Comparison of ENCODE assay signal across 1 cellular context in the genomic region with DNA sequence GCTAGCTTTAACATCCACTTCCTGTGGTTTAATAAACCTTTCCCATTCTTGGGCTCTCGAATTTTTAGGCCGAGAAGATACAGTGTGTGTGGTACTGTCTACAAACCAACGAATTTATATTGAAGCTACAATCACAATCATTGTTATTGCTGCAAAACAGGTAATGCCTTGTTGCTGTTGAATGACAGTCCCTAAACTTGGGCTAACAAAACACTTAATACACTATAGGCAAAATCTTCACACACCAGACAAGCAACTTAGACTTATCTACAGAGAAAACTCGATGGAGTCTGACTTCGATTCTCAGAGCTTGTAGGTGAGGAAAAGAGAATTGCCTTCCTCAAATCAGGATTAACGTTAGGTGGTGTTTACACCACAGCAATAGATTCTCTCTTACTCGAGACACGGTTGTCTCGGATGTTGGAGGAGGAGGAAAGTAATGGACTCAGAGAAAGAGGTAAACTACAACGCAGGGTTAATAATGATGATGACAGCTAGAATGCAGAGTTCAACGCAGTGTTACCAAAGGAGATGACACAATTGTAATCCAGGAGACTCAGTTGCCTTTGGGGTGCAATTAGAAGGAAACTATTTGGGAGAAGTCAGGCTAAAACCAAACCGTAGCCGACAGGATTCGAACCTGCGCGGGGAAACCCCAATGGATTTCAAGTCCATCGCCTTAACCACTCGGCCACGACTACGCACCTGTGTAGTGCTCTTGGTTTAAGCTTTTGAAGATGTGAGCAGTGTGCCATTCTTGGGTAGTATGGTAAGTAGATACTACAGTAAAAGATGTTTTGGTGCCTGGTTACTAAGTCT.
A peak's percentile ranks its signal among the peaks of the same experiment; 100 is the strongest.
TF ChIP-seq lines count a peak whose summit lies in the region.

No MANE protein-coding gene starts in this region.

TF ChIP-seq in K562, 482 proteins besides CTCF, POLR2A, EP300 and RAD21 (continued from another document and continues in another):
- TF ChIP-seq, protein P1, sequence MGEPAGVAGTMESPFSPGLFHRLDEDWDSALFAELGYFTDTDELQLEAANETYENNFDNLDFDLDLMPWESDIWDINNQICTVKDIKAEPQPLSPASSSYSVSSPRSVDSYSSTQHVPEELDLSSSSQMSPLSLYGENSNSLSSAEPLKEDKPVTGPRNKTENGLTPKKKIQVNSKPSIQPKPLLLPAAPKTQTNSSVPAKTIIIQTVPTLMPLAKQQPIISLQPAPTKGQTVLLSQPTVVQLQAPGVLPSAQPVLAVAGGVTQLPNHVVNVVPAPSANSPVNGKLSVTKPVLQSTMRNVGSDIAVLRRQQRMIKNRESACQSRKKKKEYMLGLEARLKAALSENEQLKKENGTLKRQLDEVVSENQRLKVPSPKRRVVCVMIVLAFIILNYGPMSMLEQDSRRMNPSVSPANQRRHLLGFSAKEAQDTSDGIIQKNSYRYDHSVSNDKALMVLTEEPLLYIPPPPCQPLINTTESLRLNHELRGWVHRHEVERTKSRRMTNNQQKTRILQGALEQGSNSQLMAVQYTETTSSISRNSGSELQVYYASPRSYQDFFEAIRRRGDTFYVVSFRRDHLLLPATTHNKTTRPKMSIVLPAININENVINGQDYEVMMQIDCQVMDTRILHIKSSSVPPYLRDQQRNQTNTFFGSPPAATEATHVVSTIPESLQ (CRISPR knock-in tag; IDR thresholded peaks at IDR 0.05), result no peak
- TF ChIP-seq, protein P2, sequence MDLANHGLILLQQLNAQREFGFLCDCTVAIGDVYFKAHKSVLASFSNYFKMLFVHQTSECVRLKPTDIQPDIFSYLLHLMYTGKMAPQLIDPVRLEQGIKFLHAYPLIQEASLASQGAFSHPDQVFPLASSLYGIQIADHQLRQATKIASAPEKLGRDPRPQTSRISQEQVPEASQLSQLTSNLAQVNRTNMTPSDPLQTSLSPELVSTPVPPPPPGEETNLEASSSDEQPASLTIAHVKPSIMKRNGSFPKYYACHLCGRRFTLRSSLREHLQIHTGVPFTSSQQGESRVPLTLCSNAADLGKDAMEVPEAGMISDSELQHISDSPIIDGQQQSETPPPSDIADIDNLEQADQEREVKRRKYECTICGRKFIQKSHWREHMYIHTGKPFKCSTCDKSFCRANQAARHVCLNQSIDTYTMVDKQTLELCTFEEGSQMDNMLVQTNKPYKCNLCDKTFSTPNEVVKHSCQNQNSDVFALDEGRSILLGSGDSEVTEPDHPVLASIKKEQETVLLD (IDR thresholded peaks at IDR 0.05), result peak; percentile 86; the same call in 1 of the 2 replicates
- TF ChIP-seq FOXJ3 (CRISPR knock-in tag; IDR thresholded peaks at IDR 0.05) (no peak), CHD4 (IDR thresholded peaks at IDR 0.05; ENCODE audit: insufficient read depth, insufficient replicate concordance, low read depth, low read length, poor library complexity, severe bottlenecking) (no peak), SRSF7 (optimal IDR thresholded peaks at IDR 0.05; ENCODE audit: low read depth, low read length) (no peak), CEBPG (CRISPR knock-in tag; IDR thresholded peaks at IDR 0.05) (peak; percentile 72), CEBPG (tag; conservative IDR thresholded peaks at IDR 0.05 in 1 of 2, IDR thresholded peaks at IDR 0.05 in 1 of 2) (peak in 1 of 2 experiments; percentile 39; a peak in 1 of 4 replicates), ZFX (CRISPR knock-in tag; IDR thresholded peaks at IDR 0.05) (no peak), STAT5B (CRISPR knock-in tag; IDR thresholded peaks at IDR 0.05) (no peak), ZNF77 (CRISPR knock-in tag; IDR thresholded peaks at IDR 0.05) (no peak), PHTF2 (CRISPR knock-in tag; IDR thresholded peaks at IDR 0.05) (no peak), PTTG1 (tag; IDR thresholded peaks at IDR 0.05; ENCODE audit: low read depth) (no peak), ZFP36 (IDR thresholded peaks at IDR 0.05; ENCODE audit: low read depth, low read length, partially characterized antibody) (no peak), ZNF232 (CRISPR knock-in tag; IDR thresholded peaks at IDR 0.05) (no peak), GTF2F1 (IDR thresholded peaks at IDR 0.05; ENCODE audit: low read depth, low read length) (peak; percentile 47; the same call in 1 of the 2 replicates), ZNF384 (IDR thresholded peaks at IDR 0.05; ENCODE audit: low read depth, low read length) (no peak), ZFPM2 (CRISPR knock-in tag; IDR thresholded peaks at IDR 0.05) (0 out of 2 replicates have a peak, but pooled peaks have one; percentile 35), EHMT2 (IDR thresholded peaks at IDR 0.05) (no peak), HDGF (IDR thresholded peaks at IDR 0.05) (no peak), ZNF23 (CRISPR knock-in tag; IDR thresholded peaks at IDR 0.05) (0 out of 2 replicates have a peak, but pooled peaks have one; percentile 51), RBM14 (IDR thresholded peaks at IDR 0.05; ENCODE audit: borderline replicate concordance, insufficient read depth, low read depth, low read length) (no peak), ZC3H8 (IDR thresholded peaks at IDR 0.05) (no peak), SMARCC2 (IDR thresholded peaks at IDR 0.05; ENCODE audit: low read depth) (no peak), ZBTB7A (IDR thresholded peaks at IDR 0.05; ENCODE audit: borderline replicate concordance, control insufficient read depth, low read depth, low read length) (no peak), ZNF696 (CRISPR knock-in tag; conservative IDR thresholded peaks at IDR 0.05) (no peak)
- TF ChIP-seq, protein P3, sequence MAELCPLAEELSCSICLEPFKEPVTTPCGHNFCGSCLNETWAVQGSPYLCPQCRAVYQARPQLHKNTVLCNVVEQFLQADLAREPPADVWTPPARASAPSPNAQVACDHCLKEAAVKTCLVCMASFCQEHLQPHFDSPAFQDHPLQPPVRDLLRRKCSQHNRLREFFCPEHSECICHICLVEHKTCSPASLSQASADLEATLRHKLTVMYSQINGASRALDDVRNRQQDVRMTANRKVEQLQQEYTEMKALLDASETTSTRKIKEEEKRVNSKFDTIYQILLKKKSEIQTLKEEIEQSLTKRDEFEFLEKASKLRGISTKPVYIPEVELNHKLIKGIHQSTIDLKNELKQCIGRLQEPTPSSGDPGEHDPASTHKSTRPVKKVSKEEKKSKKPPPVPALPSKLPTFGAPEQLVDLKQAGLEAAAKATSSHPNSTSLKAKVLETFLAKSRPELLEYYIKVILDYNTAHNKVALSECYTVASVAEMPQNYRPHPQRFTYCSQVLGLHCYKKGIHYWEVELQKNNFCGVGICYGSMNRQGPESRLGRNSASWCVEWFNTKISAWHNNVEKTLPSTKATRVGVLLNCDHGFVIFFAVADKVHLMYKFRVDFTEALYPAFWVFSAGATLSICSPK (IDR thresholded peaks at IDR 0.05; ENCODE audit: borderline replicate concordance), result no peak; the same call in 1 of the 2 replicates
- TF ChIP-seq, protein P4, sequence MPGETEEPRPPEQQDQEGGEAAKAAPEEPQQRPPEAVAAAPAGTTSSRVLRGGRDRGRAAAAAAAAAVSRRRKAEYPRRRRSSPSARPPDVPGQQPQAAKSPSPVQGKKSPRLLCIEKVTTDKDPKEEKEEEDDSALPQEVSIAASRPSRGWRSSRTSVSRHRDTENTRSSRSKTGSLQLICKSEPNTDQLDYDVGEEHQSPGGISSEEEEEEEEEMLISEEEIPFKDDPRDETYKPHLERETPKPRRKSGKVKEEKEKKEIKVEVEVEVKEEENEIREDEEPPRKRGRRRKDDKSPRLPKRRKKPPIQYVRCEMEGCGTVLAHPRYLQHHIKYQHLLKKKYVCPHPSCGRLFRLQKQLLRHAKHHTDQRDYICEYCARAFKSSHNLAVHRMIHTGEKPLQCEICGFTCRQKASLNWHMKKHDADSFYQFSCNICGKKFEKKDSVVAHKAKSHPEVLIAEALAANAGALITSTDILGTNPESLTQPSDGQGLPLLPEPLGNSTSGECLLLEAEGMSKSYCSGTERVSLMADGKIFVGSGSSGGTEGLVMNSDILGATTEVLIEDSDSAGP (CRISPR knock-in tag; IDR thresholded peaks at IDR 0.05), result no peak
- TF ChIP-seq, protein P5, sequence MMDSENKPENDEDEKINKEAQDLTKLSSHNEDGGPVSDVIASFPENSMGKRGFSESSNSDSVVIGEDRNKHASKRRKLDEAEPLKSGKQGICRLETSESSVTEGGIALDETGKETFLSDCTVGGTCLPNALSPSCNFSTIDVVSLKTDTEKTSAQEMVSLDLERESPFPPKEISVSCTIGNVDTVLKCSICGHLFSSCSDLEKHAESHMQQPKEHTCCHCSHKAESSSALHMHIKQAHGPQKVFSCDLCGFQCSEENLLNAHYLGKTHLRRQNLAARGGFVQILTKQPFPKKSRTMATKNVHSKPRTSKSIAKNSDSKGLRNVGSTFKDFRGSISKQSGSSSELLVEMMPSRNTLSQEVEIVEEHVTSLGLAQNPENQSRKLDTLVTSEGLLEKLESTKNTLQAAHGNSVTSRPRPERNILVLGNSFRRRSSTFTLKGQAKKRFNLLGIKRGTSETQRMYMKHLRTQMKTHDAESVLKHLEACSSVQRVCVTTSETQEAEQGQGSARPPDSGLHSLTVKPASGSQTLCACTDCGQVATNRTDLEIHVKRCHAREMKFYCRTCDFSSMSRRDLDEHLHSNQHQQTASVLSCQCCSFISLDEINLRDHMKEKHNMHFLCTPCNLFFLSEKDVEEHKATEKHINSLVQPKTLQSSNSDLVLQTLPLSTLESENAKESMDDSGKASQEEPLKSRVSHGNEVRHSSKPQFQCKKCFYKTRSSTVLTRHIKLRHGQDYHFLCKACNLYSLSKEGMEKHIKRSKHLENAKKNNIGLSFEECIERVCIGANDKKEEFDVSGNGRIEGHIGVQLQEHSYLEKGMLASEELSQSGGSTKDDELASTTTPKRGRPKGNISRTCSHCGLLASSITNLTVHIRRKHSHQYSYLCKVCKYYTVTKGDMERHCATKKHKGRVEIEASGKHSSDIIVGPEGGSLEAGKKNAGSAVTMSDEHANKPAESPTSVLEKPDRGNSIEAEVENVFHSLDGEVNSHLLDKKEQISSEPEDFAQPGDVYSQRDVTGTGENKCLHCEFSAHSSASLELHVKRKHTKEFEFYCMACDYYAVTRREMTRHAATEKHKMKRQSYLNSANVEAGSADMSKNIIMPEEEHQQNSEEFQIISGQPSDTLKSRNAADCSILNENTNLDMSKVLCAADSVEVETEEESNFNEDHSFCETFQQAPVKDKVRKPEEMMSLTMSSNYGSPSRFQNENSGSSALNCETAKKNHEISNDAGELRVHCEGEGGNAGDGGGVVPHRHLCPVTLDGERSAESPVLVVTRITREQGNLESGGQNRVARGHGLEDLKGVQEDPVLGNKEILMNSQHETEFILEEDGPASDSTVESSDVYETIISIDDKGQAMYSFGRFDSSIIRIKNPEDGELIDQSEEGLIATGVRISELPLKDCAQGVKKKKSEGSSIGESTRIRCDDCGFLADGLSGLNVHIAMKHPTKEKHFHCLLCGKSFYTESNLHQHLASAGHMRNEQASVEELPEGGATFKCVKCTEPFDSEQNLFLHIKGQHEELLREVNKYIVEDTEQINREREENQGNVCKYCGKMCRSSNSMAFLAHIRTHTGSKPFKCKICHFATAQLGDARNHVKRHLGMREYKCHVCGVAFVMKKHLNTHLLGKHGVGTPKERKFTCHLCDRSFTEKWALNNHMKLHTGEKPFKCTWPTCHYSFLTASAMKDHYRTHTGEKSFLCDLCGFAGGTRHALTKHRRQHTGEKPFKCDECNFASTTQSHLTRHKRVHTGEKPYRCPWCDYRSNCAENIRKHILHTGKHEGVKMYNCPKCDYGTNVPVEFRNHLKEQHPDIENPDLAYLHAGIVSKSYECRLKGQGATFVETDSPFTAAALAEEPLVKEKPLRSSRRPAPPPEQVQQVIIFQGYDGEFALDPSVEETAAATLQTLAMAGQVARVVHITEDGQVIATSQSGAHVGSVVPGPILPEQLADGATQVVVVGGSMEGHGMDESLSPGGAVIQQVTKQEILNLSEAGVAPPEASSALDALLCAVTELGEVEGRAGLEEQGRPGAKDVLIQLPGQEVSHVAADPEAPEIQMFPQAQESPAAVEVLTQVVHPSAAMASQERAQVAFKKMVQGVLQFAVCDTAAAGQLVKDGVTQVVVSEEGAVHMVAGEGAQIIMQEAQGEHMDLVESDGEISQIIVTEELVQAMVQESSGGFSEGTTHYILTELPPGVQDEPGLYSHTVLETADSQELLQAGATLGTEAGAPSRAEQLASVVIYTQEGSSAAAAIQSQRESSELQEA (IDR thresholded peaks at IDR 0.05; ENCODE audit: low read depth), result peak; percentile 77
- TF ChIP-seq, protein P6, sequence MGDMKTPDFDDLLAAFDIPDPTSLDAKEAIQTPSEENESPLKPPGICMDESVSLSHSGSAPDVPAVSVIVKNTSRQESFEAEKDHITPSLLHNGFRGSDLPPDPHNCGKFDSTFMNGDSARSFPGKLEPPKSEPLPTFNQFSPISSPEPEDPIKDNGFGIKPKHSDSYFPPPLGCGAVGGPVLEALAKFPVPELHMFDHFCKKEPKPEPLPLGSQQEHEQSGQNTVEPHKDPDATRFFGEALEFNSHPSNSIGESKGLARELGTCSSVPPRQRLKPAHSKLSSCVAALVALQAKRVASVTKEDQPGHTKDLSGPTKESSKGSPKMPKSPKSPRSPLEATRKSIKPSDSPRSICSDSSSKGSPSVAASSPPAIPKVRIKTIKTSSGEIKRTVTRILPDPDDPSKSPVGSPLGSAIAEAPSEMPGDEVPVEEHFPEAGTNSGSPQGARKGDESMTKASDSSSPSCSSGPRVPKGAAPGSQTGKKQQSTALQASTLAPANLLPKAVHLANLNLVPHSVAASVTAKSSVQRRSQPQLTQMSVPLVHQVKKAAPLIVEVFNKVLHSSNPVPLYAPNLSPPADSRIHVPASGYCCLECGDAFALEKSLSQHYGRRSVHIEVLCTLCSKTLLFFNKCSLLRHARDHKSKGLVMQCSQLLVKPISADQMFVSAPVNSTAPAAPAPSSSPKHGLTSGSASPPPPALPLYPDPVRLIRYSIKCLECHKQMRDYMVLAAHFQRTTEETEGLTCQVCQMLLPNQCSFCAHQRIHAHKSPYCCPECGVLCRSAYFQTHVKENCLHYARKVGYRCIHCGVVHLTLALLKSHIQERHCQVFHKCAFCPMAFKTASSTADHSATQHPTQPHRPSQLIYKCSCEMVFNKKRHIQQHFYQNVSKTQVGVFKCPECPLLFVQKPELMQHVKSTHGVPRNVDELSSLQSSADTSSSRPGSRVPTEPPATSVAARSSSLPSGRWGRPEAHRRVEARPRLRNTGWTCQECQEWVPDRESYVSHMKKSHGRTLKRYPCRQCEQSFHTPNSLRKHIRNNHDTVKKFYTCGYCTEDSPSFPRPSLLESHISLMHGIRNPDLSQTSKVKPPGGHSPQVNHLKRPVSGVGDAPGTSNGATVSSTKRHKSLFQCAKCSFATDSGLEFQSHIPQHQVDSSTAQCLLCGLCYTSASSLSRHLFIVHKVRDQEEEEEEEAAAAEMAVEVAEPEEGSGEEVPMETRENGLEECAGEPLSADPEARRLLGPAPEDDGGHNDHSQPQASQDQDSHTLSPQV (IDR thresholded peaks at IDR 0.05), result peak; percentile 87
- TF ChIP-seq, protein P7, sequence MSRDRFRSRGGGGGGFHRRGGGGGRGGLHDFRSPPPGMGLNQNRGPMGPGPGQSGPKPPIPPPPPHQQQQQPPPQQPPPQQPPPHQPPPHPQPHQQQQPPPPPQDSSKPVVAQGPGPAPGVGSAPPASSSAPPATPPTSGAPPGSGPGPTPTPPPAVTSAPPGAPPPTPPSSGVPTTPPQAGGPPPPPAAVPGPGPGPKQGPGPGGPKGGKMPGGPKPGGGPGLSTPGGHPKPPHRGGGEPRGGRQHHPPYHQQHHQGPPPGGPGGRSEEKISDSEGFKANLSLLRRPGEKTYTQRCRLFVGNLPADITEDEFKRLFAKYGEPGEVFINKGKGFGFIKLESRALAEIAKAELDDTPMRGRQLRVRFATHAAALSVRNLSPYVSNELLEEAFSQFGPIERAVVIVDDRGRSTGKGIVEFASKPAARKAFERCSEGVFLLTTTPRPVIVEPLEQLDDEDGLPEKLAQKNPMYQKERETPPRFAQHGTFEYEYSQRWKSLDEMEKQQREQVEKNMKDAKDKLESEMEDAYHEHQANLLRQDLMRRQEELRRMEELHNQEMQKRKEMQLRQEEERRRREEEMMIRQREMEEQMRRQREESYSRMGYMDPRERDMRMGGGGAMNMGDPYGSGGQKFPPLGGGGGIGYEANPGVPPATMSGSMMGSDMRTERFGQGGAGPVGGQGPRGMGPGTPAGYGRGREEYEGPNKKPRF (IDR thresholded peaks at IDR 0.05; ENCODE audit: low read depth, low read length), result no peak
